In the genomic region with DNA sequence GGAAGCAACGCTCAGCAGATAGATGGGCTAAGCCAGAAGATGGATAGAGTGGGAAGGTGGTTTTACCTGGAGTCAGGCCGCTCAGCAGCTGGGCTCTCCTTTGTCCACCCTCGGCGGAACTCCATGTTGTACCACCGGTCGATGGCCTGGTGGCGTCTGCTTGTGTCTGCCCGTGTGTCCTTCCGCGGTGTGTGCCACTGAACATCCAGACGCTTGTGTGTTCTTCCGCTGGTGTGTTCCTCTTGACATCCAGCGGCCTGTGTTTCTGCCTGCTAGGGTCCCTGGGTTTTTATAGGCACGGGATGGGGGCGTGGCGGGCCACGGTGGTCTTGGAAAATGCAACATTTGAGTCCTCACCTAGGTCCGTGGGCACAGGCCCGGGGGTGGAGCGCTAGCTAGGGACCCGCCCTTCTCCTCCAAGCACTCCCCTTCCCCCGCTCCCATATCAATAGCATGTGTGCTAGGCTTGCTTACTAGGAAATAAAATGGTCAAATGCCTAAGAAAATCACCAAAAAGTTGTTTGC, we compare ENCODE assay signal across 18 cellular contexts.
DNase-seq lines count a peak whose midpoint lies in the region; ATAC-seq, FAIRE-seq and TF ChIP-seq lines count a peak whose summit lies in the region.
"Had no signal": no experiment of that assay in that cellular context is flagged by ENCODE, and none has a peak within 500 bp of the region (broad histone marks: within the 10 kb centered on the region; RNA-seq: fewer than 3 reads in every experiment).

No MANE protein-coding gene starts in this region.

- H3K9me3 Mint-ChIP-seq in astrocyte (ENCODE audit: unreplicated experiment) = no peaks in the 10 kb centered on the region
- H3K9me3 Mint-ChIP-seq in stimulated activated memory B cell treated with anti-CD40 and anti-IgM and Interleukin-4, amounts not matched to agents 10 μg/mL and 1 μg/mL and 100 μg/mL, for 72 hours = no peaks in the 10 kb centered on the region

- no peaks in the 10 kb centered on the region for H4K20me1 ChIP-seq in astrocyte (ENCODE audit: insufficient read depth, low read length)

- H3K27me3 Mint-ChIP-seq in astrocyte (ENCODE audit: low read depth, unreplicated experiment) = no peaks in the 10 kb centered on the region
- no peaks in the 10 kb centered on the region for H3K27me3 Mint-ChIP-seq in stimulated activated memory B cell treated with anti-CD40 and anti-IgM and Interleukin-4, amounts not matched to agents 10 μg/mL and 1 μg/mL and 100 μg/mL, for 72 hours

- WGBS in right cardiac atrium = 93% methylated on average over 22 of the region's 22 CpGs
- 94 to 97% methylated on average over 21 to 22 of the region's 22 CpGs for WGBS in lung, 2 donors

- TF ChIP-seq CTCF in left ventricle myocardium inferior (IDR thresholded peaks at IDR 0.05; ENCODE audit: borderline replicate concordance) = no peak
- TF ChIP-seq CTCF in astrocyte (IDR thresholded peaks at IDR 0.05; ENCODE audit: insufficient read depth, low read depth, low read length) = no peak
- no peak for TF ChIP-seq CTCF in lung (IDR thresholded peaks at IDR 0.05; ENCODE audit: control extremely low read depth, extremely low read depth)

- H3K4me1 ChIP-seq in right cardiac atrium (ENCODE audit: control insufficient read depth, insufficient read depth, low read length) = no peaks in the 10 kb centered on the region
- H3K4me1 ChIP-seq in left ventricle myocardium inferior = no peaks in the 10 kb centered on the region
- no peaks in the 10 kb centered on the region for H3K4me1 ChIP-seq in astrocyte (ENCODE audit: insufficient read depth, low read length)
- H3K4me1 ChIP-seq in lung (ENCODE audit: control insufficient read depth in 2 of 2, insufficient read depth in 2 of 2, low read length in 2 of 2) = no peaks in the 10 kb centered on the region

- H3K27me3 ChIP-seq in right cardiac atrium (ENCODE audit: control insufficient read depth, insufficient read depth) = no peaks in the 10 kb centered on the region
- H3K27me3 ChIP-seq in left ventricle myocardium inferior (ENCODE audit: low read depth) = no peaks in the 10 kb centered on the region
- H3K27me3 ChIP-seq in astrocyte (ENCODE audit: insufficient read depth, low read length) = no peaks in the 10 kb centered on the region
- H3K27me3 ChIP-seq in lung (ENCODE audit: control insufficient read depth, insufficient read depth) = no peaks in the 10 kb centered on the region

- peak overlapping the region; percentile 18 for H2AFZ ChIP-seq in astrocyte (ENCODE audit: low read depth, low read length)

- no peak overlapping the region for H3K4me3 ChIP-seq in right cardiac atrium (ENCODE audit: low read length)
- no peak overlapping the region for H3K4me3 ChIP-seq in left ventricle myocardium inferior
- no peak overlapping the region for H3K4me3 ChIP-seq in astrocyte (ENCODE audit: insufficient read depth, low read depth, low read length)
- no peak overlapping the region for H3K4me3 ChIP-seq in lung

- H3K36me3 Mint-ChIP-seq in astrocyte (ENCODE audit: low read depth, unreplicated experiment) = no peaks in the 10 kb centered on the region
- H3K36me3 Mint-ChIP-seq in stimulated activated memory B cell treated with anti-CD40 and anti-IgM and Interleukin-4, amounts not matched to agents 10 μg/mL and 1 μg/mL and 100 μg/mL, for 72 hours = no peaks in the 10 kb centered on the region
- H3K36me3 Mint-ChIP-seq: CD14-positive monocyte; CD8-positive, alpha-beta T cell had no signal

- H3K27ac Mint-ChIP-seq in astrocyte (ENCODE audit: unreplicated experiment) = no peak overlapping the region
- no peak overlapping the region for H3K27ac Mint-ChIP-seq in stimulated activated memory B cell treated with anti-CD40 and anti-IgM and Interleukin-4, amounts not matched to agents 10 μg/mL and 1 μg/mL and 100 μg/mL, for 72 hours
- H3K27ac Mint-ChIP-seq: CD8-positive, alpha-beta T cell had no signal

- H3K9ac ChIP-seq in astrocyte (ENCODE audit: low read length) = no peak overlapping the region

- no peak for FAIRE-seq in astrocyte (lab: Jason Lieb, UNC)
- FAIRE-seq: D721Med, G401.6, GM12891 had no signal

- H3K4me3 Mint-ChIP-seq in astrocyte (ENCODE audit: unreplicated experiment) = no peak overlapping the region
- no peak overlapping the region for H3K4me3 Mint-ChIP-seq in stimulated activated memory B cell treated with anti-CD40 and anti-IgM and Interleukin-4, amounts not matched to agents 10 μg/mL and 1 μg/mL and 100 μg/mL, for 72 hours
- H3K4me3 Mint-ChIP-seq: CD14-positive monocyte; CD8-positive, alpha-beta T cell had no signal

- intact Hi-C loops in right cardiac atrium (cut with DNase I) (no loop called here), left ventricle myocardium inferior (cut with micrococcal nuclease) (no loop called here)

- ATAC-seq in right cardiac atrium (no peak), lung (ENCODE audit: insufficient read depth, low FRiP score) (peak; percentile 11), left lobe of liver (no peak)
- ATAC-seq in stimulated activated memory B cell treated with anti-CD40 and anti-IgM and Interleukin-4, amounts not matched to agents 10 μg/mL and 1 μg/mL and 100 μg/mL, for 72 hours = no peak
- ATAC-seq: CD8-positive, alpha-beta T cell had no signal

- H3K27ac ChIP-seq in right cardiac atrium (ENCODE audit: low read length) = no peak overlapping the region
- no peak overlapping the region for H3K27ac ChIP-seq in left ventricle myocardium inferior (replicated peaks)
- H3K27ac ChIP-seq in astrocyte (ENCODE audit: low read depth, low read length) = no peak overlapping the region
- H3K27ac ChIP-seq in lung (ENCODE audit: low read depth in 1 of 2, low read length in 1 of 2) = no peak overlapping the region
- H3K27ac ChIP-seq: 22Rv1 had no signal

- H3K36me3 ChIP-seq in left ventricle myocardium inferior (no peaks in the 10 kb centered on the region), astrocyte (ENCODE audit: insufficient read depth, low read length) (no peaks in the 10 kb centered on the region), lung (ENCODE audit: control insufficient read depth in 2 of 2, insufficient read depth in 2 of 2, low read length in 2 of 2) (no peaks in the 10 kb centered on the region)

- no peaks in the 10 kb centered on the region for H3K9me3 ChIP-seq in right cardiac atrium (ENCODE audit: control insufficient read depth, low read length)
- H3K9me3 ChIP-seq in left ventricle myocardium inferior (replicated peaks) = peaks cover 13% of the 10 kb centered on the region
- no peaks in the 10 kb centered on the region for H3K9me3 ChIP-seq in astrocyte (ENCODE audit: insufficient read depth, low read depth, low read length)
- H3K9me3 ChIP-seq in lung (ENCODE audit: control insufficient read depth in 2 of 2, insufficient read depth in 1 of 2, low read length in 1 of 2) = no peaks in the 10 kb centered on the region

- no peaks in the 10 kb centered on the region for H3K79me2 ChIP-seq in astrocyte (ENCODE audit: insufficient read depth, low read length)

- H3K4me2 ChIP-seq in astrocyte (ENCODE audit: low read length) = no peak overlapping the region

- peak in 2 of 3 donors; percentile 30 to 40 for DNase-seq in right cardiac atrium
- no peak for DNase-seq in left ventricle myocardium inferior
- DNase-seq in astrocyte (ENCODE audit: low read depth) = no peak
- no peak for DNase-seq in lung (ENCODE audit: low spot score)
- no peak for DNase-seq in activated naive CD4-positive, alpha-beta T cell treated with Interleukin-2 at 50 U/mL for 16 hours
- DNase-seq in cerebellar cortex (ENCODE audit: low spot score) = no peak
- no peak for DNase-seq in left lobe of liver (ENCODE audit: low spot score)
- DNase-seq: CD8-positive, alpha-beta T cell; COR-L47; DMS153; DMS79 treated with DMSO at 0.1 percent for 48 hours; EL had no signal

- no peaks in the 10 kb centered on the region for H3K4me1 Mint-ChIP-seq in astrocyte (ENCODE audit: low read depth, unreplicated experiment)
- no peaks in the 10 kb centered on the region for H3K4me1 Mint-ChIP-seq in stimulated activated memory B cell treated with anti-CD40 and anti-IgM and Interleukin-4, amounts not matched to agents 10 μg/mL and 1 μg/mL and 100 μg/mL, for 72 hours
- H3K4me1 Mint-ChIP-seq: CD14-positive monocyte had no signal

Comparison
In these comparisons a context has a peak if more than half of its experiments do, and no peak if none do; other contexts are left out.
1. DNase-seq: peak in right cardiac atrium (2 of 3); none in left ventricle myocardium inferior (single experiment), astrocyte (single experiment), lung (single experiment), activated naive CD4-positive, alpha-beta T cell treated with Interleukin-2 at 50 U/mL for 16 hours (single experiment), cerebellar cortex (single experiment) and left lobe of liver (single experiment).